ENCODE assay signal across 8 cellular contexts in genomic region chr10:88990528-88991160, GRCh38. TPM values are rescaled to one million over a fixed set of nuclear protein-coding genes. Genes with fewer than 3 reads are reported as not detected.
DNase-seq lines count a peak whose midpoint lies in the region; ATAC-seq and TF ChIP-seq lines count a peak whose summit lies in the region.

Gene FAS (plus strand): TSS chr10:88990798. CDS start chr10:88990877, 79 bp downstream.

- H3K36me3 ChIP-seq in effector memory CD4-positive, alpha-beta T cell (ENCODE audit: control insufficient read depth, insufficient read depth, low read length), result no peaks in the 10 kb centered on the region

- peak within 1 kb of the TSS; percentile 98 for H3K4me3 ChIP-seq in effector memory CD4-positive, alpha-beta T cell (ENCODE audit: insufficient read depth, low read depth, low read length, poor library complexity, severe bottlenecking)

- peak; percentile 92 for DNase-seq in NCI-H226
- DNase-seq in activated CD8-positive, alpha-beta memory T cell treated with anti-CD3 and anti-CD28 coated beads for 1 hour (ENCODE audit: extremely low read depth in 1 of 2, low read depth in 1 of 2), result peak; percentile 51 to 63
- peak; percentile 79 to 86 (median 84) for DNase-seq in effector memory CD4-positive, alpha-beta T cell
- peak; percentile 92 for DNase-seq in mesenteric fat pad (ENCODE audit: low spot score)
- peak; percentile 65 to 66 for DNase-seq in stimulated activated CD8-positive, alpha-beta memory T cell treated with anti-CD3 and anti-CD28 coated beads, Interleukin-15, amount 100 ng/mL, for 4 hours (ENCODE audit: low read depth in 2 of 2)
- DNase-seq in DMS153 (lab: John Stamatoyannopoulos, UW), result no peak

- H3K27ac ChIP-seq in effector memory CD4-positive, alpha-beta T cell (ENCODE audit: insufficient read depth, low read length, poor library complexity, severe bottlenecking), result peak within 1 kb of the TSS; percentile 99

- peak; percentile 53 for ATAC-seq in HG02623 (IDR thresholded peaks at IDR 0.05; ENCODE audit: unreplicated experiment)

- H3K9me3 ChIP-seq in effector memory CD4-positive, alpha-beta T cell (ENCODE audit: control insufficient read depth, low read length), result no peaks in the 10 kb centered on the region

- no peaks in the 10 kb centered on the region for H3K27me3 ChIP-seq in effector memory CD4-positive, alpha-beta T cell (replicated peaks; ENCODE audit: control insufficient read depth, insufficient read depth, low read length, poor library complexity, severe bottlenecking)

- H3K4me1 ChIP-seq in effector memory CD4-positive, alpha-beta T cell (ENCODE audit: control insufficient read depth, insufficient read depth, low read length, poor library complexity, severe bottlenecking), result peaks cover 42% of the 10 kb centered on the region

- TF ChIP-seq POLR2A in GM15510 (IDR thresholded peaks at IDR 0.05; ENCODE audit: borderline replicate concordance, extremely low read depth, insufficient read length), result peak; percentile 70

RNA-seq across cellular contexts. Expression of gene FAS, which starts in this region (rescaled TPM):
- total RNA-seq in mesenteric fat pad, result 10.4 TPM
